Comparison of ENCODE assay signal across 23 cellular contexts in the genomic region with DNA sequence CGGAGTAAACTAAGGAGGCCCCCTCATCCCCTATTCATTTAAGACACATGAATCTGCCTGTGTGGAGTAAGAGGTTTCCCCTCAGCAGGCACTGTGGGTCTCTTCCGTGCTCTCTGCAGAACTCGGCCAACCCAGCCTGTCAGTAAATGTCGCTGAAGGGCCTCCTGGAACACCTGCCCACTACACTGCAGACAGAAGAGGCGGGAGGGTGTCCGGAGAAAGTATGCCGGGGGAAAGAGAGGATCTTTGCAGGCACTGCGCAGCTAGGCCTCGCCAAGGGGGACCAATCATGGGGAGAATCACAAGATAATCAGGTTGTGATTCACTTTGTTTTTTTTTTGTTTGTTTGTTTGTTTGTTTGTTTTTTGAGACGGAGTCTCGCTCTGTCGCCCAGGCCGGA.
DNase-seq lines count a peak whose midpoint lies in the region; ATAC-seq, FAIRE-seq and TF ChIP-seq lines count a peak whose summit lies in the region.
"Had no signal": no experiment of that assay in that cellular context is flagged by ENCODE, and none has a peak within 500 bp of the region (broad histone marks: within the 10 kb centered on the region; RNA-seq: fewer than 3 reads in every experiment).

No MANE protein-coding gene starts in this region.

- no peak overlapping the region for H3K9ac ChIP-seq in neuronal stem cell (ENCODE audit: low read depth, low read length, poor library complexity)

- no peak overlapping the region for H2BK15ac ChIP-seq in neuronal stem cell (ENCODE audit: low read length)

- H3K4me3 Mint-ChIP-seq in activated CD8-positive, alpha-beta memory T cell treated with anti-CD3 and anti-CD28 coated beads, Interleukin-2, amount 10 ng/mL, durations not matched to agents 7 days and 5 days: no peak overlapping the region
- H3K4me3 Mint-ChIP-seq in Caco-2 (ENCODE audit: unreplicated experiment): no peak overlapping the region
- H3K4me3 Mint-ChIP-seq: CD8-positive, alpha-beta T cell had no signal

- TF ChIP-seq CTCF in Caco-2 (IDR thresholded peaks at IDR 0.05; ENCODE audit: insufficient read depth in 1 of 2, low read depth in 1 of 2, low read length in 1 of 2, severe bottlenecking in 1 of 2, unreplicated experiment in 1 of 2): no peak

- intact Hi-C loops in Caco-2 (cut with micrococcal nuclease; ENCODE audit: unreplicated experiment): no loop called here

- no peaks in the 10 kb centered on the region for H3K9me3 ChIP-seq in neuronal stem cell (replicated peaks in 1 of 2; ENCODE audit: control insufficient read depth in 2 of 2, insufficient read depth in 1 of 2, low read depth in 1 of 2, low read length in 2 of 2)
- no peaks in the 10 kb centered on the region for H3K9me3 ChIP-seq in Caco-2

- H3K27me3 Mint-ChIP-seq in activated CD8-positive, alpha-beta memory T cell treated with anti-CD3 and anti-CD28 coated beads, Interleukin-2, amount 10 ng/mL, durations not matched to agents 7 days and 5 days: peaks cover 4% of the 10 kb centered on the region
- H3K27me3 Mint-ChIP-seq in Caco-2 (ENCODE audit: insufficient read depth, unreplicated experiment): peaks cover 7% of the 10 kb centered on the region

- WGBS in neuronal stem cell (ENCODE audit: extremely low coverage in 2 of 2, insufficient read length in 2 of 2, insufficient replicate concordance in 1 of 2), 2 donors: no CpG with 5 or more reads among the region's 13 CpGs

- peaks cover 8% of the 10 kb centered on the region for H3K9me3 Mint-ChIP-seq in activated CD8-positive, alpha-beta memory T cell treated with anti-CD3 and anti-CD28 coated beads, Interleukin-2, amount 10 ng/mL, durations not matched to agents 7 days and 5 days (ENCODE audit: low read depth)
- H3K9me3 Mint-ChIP-seq in Caco-2 (ENCODE audit: unreplicated experiment): peaks cover 8% of the 10 kb centered on the region

- no peak for FAIRE-seq in urothelium cell line (lab: Jason Lieb, UNC)
- FAIRE-seq: H1 had no signal

- H2BK12ac ChIP-seq in neuronal stem cell (ENCODE audit: low read length): no peak overlapping the region

- H3K27ac Mint-ChIP-seq in activated CD8-positive, alpha-beta memory T cell treated with anti-CD3 and anti-CD28 coated beads, Interleukin-2, amount 10 ng/mL, durations not matched to agents 7 days and 5 days: no peak overlapping the region
- no peak overlapping the region for H3K27ac Mint-ChIP-seq in Caco-2 (ENCODE audit: unreplicated experiment)
- H3K27ac Mint-ChIP-seq: CD8-positive, alpha-beta T cell had no signal

- H2BK120ac ChIP-seq in neuronal stem cell (ENCODE audit: low read depth, low read length): no peak overlapping the region

- H3K79me1 ChIP-seq in neuronal stem cell (ENCODE audit: low read depth, low read length): peaks cover 2% of the 10 kb centered on the region

- H3K4me3 ChIP-seq in neuronal stem cell (ENCODE audit: low read length in 2 of 2) (no peak overlapping the region), Caco-2 (ENCODE audit: low read depth, low read length) (no peak overlapping the region)
- H3K4me3 ChIP-seq: SK-N-MC had no signal

- no peak overlapping the region for H3K27ac ChIP-seq in neuronal stem cell (replicated peaks; ENCODE audit: low read length)
- H3K27ac ChIP-seq: SK-N-MC had no signal

- peaks cover 7% of the 10 kb centered on the region for H3K36me3 Mint-ChIP-seq in activated CD8-positive, alpha-beta memory T cell treated with anti-CD3 and anti-CD28 coated beads, Interleukin-2, amount 10 ng/mL, durations not matched to agents 7 days and 5 days
- H3K36me3 Mint-ChIP-seq in Caco-2 (ENCODE audit: insufficient read depth, unreplicated experiment): no peaks in the 10 kb centered on the region
- H3K36me3 Mint-ChIP-seq: CD8-positive, alpha-beta T cell had no signal

- H2AK5ac ChIP-seq in neuronal stem cell (ENCODE audit: low read depth, low read length): no peak overlapping the region

- no peaks in the 10 kb centered on the region for H3K4me1 Mint-ChIP-seq in activated CD8-positive, alpha-beta memory T cell treated with anti-CD3 and anti-CD28 coated beads, Interleukin-2, amount 10 ng/mL, durations not matched to agents 7 days and 5 days
- no peaks in the 10 kb centered on the region for H3K4me1 Mint-ChIP-seq in Caco-2 (ENCODE audit: low read depth, unreplicated experiment)

- peaks cover 0 to 1% of the 10 kb centered on the region in 2 donors for H3K4me1 ChIP-seq in neuronal stem cell (ENCODE audit: control insufficient read depth in 2 of 2, insufficient read depth in 1 of 2, low read depth in 1 of 2, low read length in 2 of 2)
- no peaks in the 10 kb centered on the region for H3K4me1 ChIP-seq in Caco-2

- ATAC-seq in activated CD8-positive, alpha-beta memory T cell treated with anti-CD3 and anti-CD28 coated beads, Interleukin-2, amount 10 ng/mL, durations not matched to agents 7 days and 5 days: no peak
- ATAC-seq: CD8-positive, alpha-beta T cell had no signal

- H3K14ac ChIP-seq in neuronal stem cell (ENCODE audit: low read length): no peak overlapping the region

- POLR2A ChIA-PET in Caco-2 (lab: Charles Lee): no interaction called here

- no peak overlapping the region for H3K23ac ChIP-seq in neuronal stem cell (ENCODE audit: low read depth, low read length, poor library complexity)

- H3K27me3 ChIP-seq in neuronal stem cell (ENCODE audit: control insufficient read depth in 3 of 3, insufficient read depth in 3 of 3, low read depth in 1 of 3, low read length in 3 of 3) (peaks cover 0 to 16% (median 0%) of the 10 kb centered on the region in 3 experiments), Caco-2 (replicated peaks; ENCODE audit: control insufficient read depth, insufficient read depth, low read length) (no peaks in the 10 kb centered on the region)

- no peaks in the 10 kb centered on the region for H3K36me3 ChIP-seq in neuronal stem cell (replicated peaks in 1 of 2; ENCODE audit: control insufficient read depth in 2 of 2, insufficient read depth in 2 of 2, low read length in 2 of 2)
- H3K36me3 ChIP-seq in Caco-2 (ENCODE audit: control insufficient read depth, insufficient read depth, low read length): no peaks in the 10 kb centered on the region

- no peak overlapping the region for H3K18ac ChIP-seq in neuronal stem cell (ENCODE audit: low read length)

- H3K4ac ChIP-seq in neuronal stem cell (ENCODE audit: low read length): no peak overlapping the region

- no peak overlapping the region for H4K91ac ChIP-seq in neuronal stem cell (ENCODE audit: low read depth, low read length, poor library complexity)

- DNase-seq in activated CD8-positive, alpha-beta memory T cell treated with anti-CD3 and anti-CD28 coated beads, Interleukin-2, amount 10 ng/mL, durations not matched to agents 7 days and 5 days: peak; percentile 31
- DNase-seq in activated CD8-positive, alpha-beta memory T cell treated with anti-CD3 and anti-CD28 coated beads, Interleukin-2, amount 50 U/mL, for 48 hours: no peak
- DNase-seq in cerebellum (ENCODE audit: low spot score) (peak; percentile 15), neuronal stem cell (ENCODE audit: low spot score) (no peak), urothelium cell line (ENCODE audit: low spot score) (peak; percentile 1), amygdala (lab: John Stamatoyannopoulos, UW) (no peak), Caco-2 (no peak), NCI-H345 treated with DMSO at 0.1 percent for 48 hours (lab: John Stamatoyannopoulos, UW; ENCODE audit: unreplicated experiment) (no peak)
- DNase-seq: 8988T, AML-193, C1 segment of cervical spinal cord, Calu3, DMS53, GDM1, Kasumi-1, NCI-H1694, NCI-H2081, NCI-H2171, NCI-H748 treated with DMSO at 0.1 percent for 48 hours, SHP77 treated with DMSO at 0.1 percent for 48 hours had no signal

- no peak overlapping the region for H2AFZ ChIP-seq in neuronal stem cell (ENCODE audit: low read length)

- H4K8ac ChIP-seq in neuronal stem cell (ENCODE audit: low read depth, low read length): no peak overlapping the region

- CTCF ChIA-PET in activated CD8-positive, alpha-beta memory T cell treated with anti-CD3 and anti-CD28 coated beads, Interleukin-2, amount 10 ng/mL, durations not matched to agents 7 days and 5 days (lab: Charles Lee): no interaction called here
- CTCF ChIA-PET in Caco-2 (lab: Charles Lee): no interaction called here

- H3K4me2 ChIP-seq in neuronal stem cell (ENCODE audit: insufficient read depth, low read length, poor library complexity, severe bottlenecking): no peak overlapping the region

- peak overlapping the region; percentile 29 for H2BK5ac ChIP-seq in neuronal stem cell (ENCODE audit: low read length)

- no TSS peak for BruUV-seq in Caco-2 (replicated peaks; lab: Mats Ljungman, UMichigan)

Comparison
In these comparisons a context has a peak if more than half of its experiments do, and no peak if none do; other contexts are left out.
1. DNase-seq: peak in activated CD8-positive, alpha-beta memory T cell treated with anti-CD3 and anti-CD28 coated beads, Interleukin-2, amount 10 ng/mL, durations not matched to agents 7 days and 5 days (single experiment), cerebellum (single experiment) and urothelium cell line (single experiment); none in activated CD8-positive, alpha-beta memory T cell treated with anti-CD3 and anti-CD28 coated beads, Interleukin-2, amount 50 U/mL, for 48 hours (single experiment), neuronal stem cell (single experiment), amygdala (0 of 56), Caco-2 (0 of 2) and NCI-H345 treated with DMSO at 0.1 percent for 48 hours (single experiment).